8 cellular contexts compared by ENCODE assay signal in the genomic region with DNA sequence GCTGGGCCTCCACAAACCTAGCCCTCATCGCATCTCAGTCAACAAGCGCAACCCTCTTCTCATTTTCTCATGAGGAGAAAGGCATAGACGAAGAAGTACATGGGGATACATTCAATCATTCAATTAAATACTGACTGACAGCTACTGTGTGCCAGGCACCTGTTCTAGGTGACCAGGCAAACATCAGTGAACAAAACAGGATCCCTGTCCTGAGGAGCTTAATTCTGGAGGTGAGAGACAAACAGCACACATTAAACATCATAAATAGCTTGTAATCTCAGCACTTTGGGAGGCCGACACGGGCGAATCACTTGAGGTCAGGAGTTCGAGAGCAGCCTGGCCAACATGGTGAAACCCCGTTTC. TPM values are rescaled to one million over a fixed set of nuclear protein-coding genes. Genes with fewer than 3 reads are reported as not detected.
A peak's percentile ranks its signal among the peaks of the same experiment; 100 is the strongest.
DNase-seq lines count a peak whose midpoint lies in the region; ATAC-seq and TF ChIP-seq lines count a peak whose summit lies in the region.

No MANE protein-coding gene starts in this region.

- peaks cover 29% of the 10 kb centered on the region for H3K36me3 ChIP-seq in WERI-Rb-1
- peaks cover 20% of the 10 kb centered on the region for H3K36me3 ChIP-seq in iPS-20b (ENCODE audit: insufficient read depth, low read depth, low read length)
- no peaks in the 10 kb centered on the region for H3K36me3 ChIP-seq in tibial artery

- no peaks in the 10 kb centered on the region for H3K9me3 Mint-ChIP-seq in activated T-cell treated with anti-CD3 and anti-CD28 coated beads, Interleukin-2, amount 50 U/mL, for 4 hours

- peaks cover 6% of the 10 kb centered on the region for H3K36me3 Mint-ChIP-seq in activated T-cell treated with anti-CD3 and anti-CD28 coated beads, Interleukin-2, amount 50 U/mL, for 4 hours (ENCODE audit: insufficient read depth)

- intact Hi-C loops in tibial artery (cut with DNase I; ENCODE audit: low total_unique reads), result loop anchor here (10.0 kb wide), 1 partner anchor 109 kb away; a partner anchor contains a TSS

- CTCF ChIA-PET in GM10248 (lab: Yijun Ruan, JAX), result interaction anchor here (0.9 to 5.2 kb wide), 8 partner anchors 11 to 240 kb away, joined by 3 to 27 read pairs (median 7); no protein-coding TSS in a partner anchor

- DNase-seq in activated T-cell treated with anti-CD3 and anti-CD28 coated beads, Interleukin-2, amount 50 U/mL, for 4 hours, result no peak
- DNase-seq in activated T-cell treated with anti-CD3 and anti-CD28 coated beads, Interleukin-2, amount 50 U/mL, for 48 hours, result no peak
- DNase-seq in WERI-Rb-1 (no peak), tibial artery (no peak), AG20443 (ENCODE audit: low spot score) (no peak), GM10248 (ENCODE audit: extremely low spot score) (no peak)

- peaks cover 7% of the 10 kb centered on the region for H3K9me3 ChIP-seq in WERI-Rb-1 (ENCODE audit: severe bottlenecking)
- peaks cover 7% of the 10 kb centered on the region for H3K9me3 ChIP-seq in iPS-20b (ENCODE audit: insufficient read depth, low read depth, low read length)
- H3K9me3 ChIP-seq in tibial artery, result no peaks in the 10 kb centered on the region

- TF ChIP-seq CTCF in WERI-Rb-1 (IDR thresholded peaks at IDR 0.05; ENCODE audit: low read depth, low read length), result no peak
- no peak for TF ChIP-seq CTCF in tibial artery (IDR thresholded peaks at IDR 0.05)
- no peak for TF ChIP-seq CTCF in GM10248 (IDR thresholded peaks at IDR 0.05; ENCODE audit: control extremely low read depth, extremely low read depth, low read depth, missing control alignments)

- POLR2A ChIA-PET in GM10248 (lab: Yijun Ruan, JAX), result interaction anchor here (0.6 kb wide), 1 partner anchor 13 kb away, joined by 3 read pairs; no protein-coding TSS in a partner anchor

- no peaks in the 10 kb centered on the region for H3K27me3 Mint-ChIP-seq in activated T-cell treated with anti-CD3 and anti-CD28 coated beads, Interleukin-2, amount 50 U/mL, for 4 hours (ENCODE audit: low read depth)

- no peaks in the 10 kb centered on the region for H3K27me3 ChIP-seq in WERI-Rb-1 (ENCODE audit: insufficient read depth, low read depth, severe bottlenecking)
- no peaks in the 10 kb centered on the region for H3K27me3 ChIP-seq in iPS-20b (ENCODE audit: insufficient read depth, low read length)
- no peaks in the 10 kb centered on the region for H3K27me3 ChIP-seq in tibial artery

- H3K4me1 Mint-ChIP-seq in activated T-cell treated with anti-CD3 and anti-CD28 coated beads, Interleukin-2, amount 50 U/mL, for 4 hours (ENCODE audit: low read depth), result peaks cover 22% of the 10 kb centered on the region

- H3K4me1 ChIP-seq in iPS-20b (ENCODE audit: insufficient read depth, low read length) (no peaks in the 10 kb centered on the region), tibial artery (peaks cover 0 to 36% (median 15%) of the 10 kb centered on the region in 4 donors)

- H3K9ac ChIP-seq in iPS-20b (ENCODE audit: low read depth, low read length), result peak overlapping the region; percentile 86; the same call in 1 of the 2 replicates

- peak overlapping the region; percentile 86 for H3K27ac ChIP-seq in WERI-Rb-1
- H3K27ac ChIP-seq in iPS-20b (ENCODE audit: low read length), result no peak overlapping the region
- H3K27ac ChIP-seq in tibial artery, result peak overlapping the region; percentile 75 to 82

- peak; percentile 15 to 21 for ATAC-seq in activated T-cell treated with anti-CD3 and anti-CD28 coated beads, Interleukin-2, amount 50 U/mL, for 4 hours
- no peak for ATAC-seq in GM21360 (IDR thresholded peaks at IDR 0.05; ENCODE audit: unreplicated experiment)

- H3K4me3 Mint-ChIP-seq in activated T-cell treated with anti-CD3 and anti-CD28 coated beads, Interleukin-2, amount 50 U/mL, for 4 hours, result peak overlapping the region; percentile 100

- H3K4me3 ChIP-seq in WERI-Rb-1 (ENCODE audit: low read depth, low read length) (peak overlapping the region; percentile 65), iPS-20b (ENCODE audit: low read length) (peak overlapping the region; percentile 95), tibial artery (peak overlapping the region; percentile 70 to 88)

RNA-seq across cellular contexts. Expression of a gene that starts 0.4 kb away (rescaled TPM):
- total RNA-seq in activated T-cell treated with anti-CD3 and anti-CD28 coated beads, Interleukin-2, amount 50 U/mL, for 4 hours, result 10 to 100 TPM; 16.0 to 17.3 (median 16.8) TPM

RNA-seq across cellular contexts. Expression of a gene that starts 5.3 kb away (rescaled TPM):
- under 1 TPM; 0.45 to 0.84 (median 0.78) TPM for total RNA-seq in activated T-cell treated with anti-CD3 and anti-CD28 coated beads, Interleukin-2, amount 50 U/mL, for 4 hours

RNA-seq across cellular contexts. Expression of a gene that starts 12.9 kb away (rescaled TPM):
- total RNA-seq in activated T-cell treated with anti-CD3 and anti-CD28 coated beads, Interleukin-2, amount 50 U/mL, for 4 hours, result 10 to 100 TPM; 11.0 to 14.7 (median 11.7) TPM
